10 cellular contexts compared by ENCODE assay signal in the genomic region with DNA sequence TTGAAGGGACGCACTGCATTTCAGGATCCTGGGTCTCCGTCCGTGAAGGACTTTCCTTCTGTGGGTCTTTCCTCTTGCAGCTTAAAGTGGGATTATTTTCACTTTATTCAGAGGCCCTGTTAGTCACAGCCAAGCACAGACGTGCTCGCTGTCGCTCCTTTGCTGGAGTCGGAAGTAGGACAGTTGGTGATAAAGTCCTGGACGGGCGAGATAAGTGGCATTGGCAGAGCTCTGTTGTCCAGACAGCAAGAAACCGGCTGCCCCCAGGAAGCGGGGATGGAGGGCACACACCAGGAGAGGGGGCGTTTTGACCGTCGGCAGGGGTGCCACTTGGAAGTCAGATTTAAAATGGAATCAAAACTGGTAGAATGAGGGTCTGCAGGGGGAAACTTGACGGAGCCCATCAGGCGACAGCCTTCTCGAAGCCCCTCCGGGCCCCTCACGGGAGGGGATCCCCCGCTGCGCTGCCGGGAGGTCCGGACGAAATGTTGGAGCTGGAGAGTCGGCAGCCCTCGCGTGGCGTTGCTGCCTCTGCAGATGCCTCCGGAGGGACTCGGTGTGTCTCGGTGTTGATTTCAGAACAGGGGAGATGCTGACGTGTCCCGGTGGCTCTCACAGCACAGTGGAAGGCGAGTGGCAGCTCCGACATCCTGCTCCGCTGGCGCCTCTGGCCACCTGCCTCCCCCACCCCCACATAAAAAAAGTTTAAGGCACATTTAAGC.
DNase-seq lines count a peak whose midpoint lies in the region; ATAC-seq, FAIRE-seq and TF ChIP-seq lines count a peak whose summit lies in the region.
"Had no signal": no experiment of that assay in that cellular context is flagged by ENCODE, and none has a peak within 500 bp of the region (broad histone marks: within the 10 kb centered on the region; RNA-seq: fewer than 3 reads in every experiment).

No MANE protein-coding gene starts in this region.

- WGBS in smooth muscle cell (ENCODE audit: low lambda C conversion rate) = 36% methylated on average over 37 of the region's 37 CpGs

- H3K36me3 ChIP-seq in smooth muscle cell (ENCODE audit: low read depth) = no peaks in the 10 kb centered on the region

- peaks cover 7% of the 10 kb centered on the region for H3K36me3 Mint-ChIP-seq in activated CD4-positive, alpha-beta memory T cell treated with anti-CD3 and anti-CD28 coated beads for 36 hours

- POLR2A ChIA-PET in activated CD4-positive, alpha-beta memory T cell treated with anti-CD3 and anti-CD28 coated beads for 36 hours (lab: Charles Lee) = interaction anchor here (1.1 kb wide), 1 partner anchor 126 kb away, joined by 5 read pairs; no protein-coding TSS in a partner anchor

- H3K79me2 ChIP-seq in smooth muscle cell (ENCODE audit: low read depth) = no peaks in the 10 kb centered on the region

- peak; percentile 31 for FAIRE-seq in GM18507 (lab: Jason Lieb, UNC)
- FAIRE-seq: colon had no signal

- H3K9ac ChIP-seq in smooth muscle cell (ENCODE audit: low read depth) = peak overlapping the region; percentile 48

- H3K4me1 ChIP-seq in smooth muscle cell (ENCODE audit: low read depth) = no peaks in the 10 kb centered on the region

- H3K27ac Mint-ChIP-seq in activated CD4-positive, alpha-beta memory T cell treated with anti-CD3 and anti-CD28 coated beads for 36 hours = peak overlapping the region; percentile 99

- peaks cover 5% of the 10 kb centered on the region for H3F3A ChIP-seq in smooth muscle cell (ENCODE audit: low read depth)

- peak overlapping the region; percentile 61 for H3K27ac ChIP-seq in smooth muscle cell (ENCODE audit: low read depth)

- H4K20me1 ChIP-seq in smooth muscle cell (ENCODE audit: low read depth) = no peaks in the 10 kb centered on the region

- peak overlapping the region; percentile 71 for H3K4me3 Mint-ChIP-seq in activated CD4-positive, alpha-beta memory T cell treated with anti-CD3 and anti-CD28 coated beads for 36 hours

- TF ChIP-seq CTCF in fibroblast of pulmonary artery (IDR thresholded peaks at IDR 0.05; ENCODE audit: low read length, missing control alignments) = no peak
- no peak for TF ChIP-seq CTCF in smooth muscle cell (IDR thresholded peaks at IDR 0.05; ENCODE audit: borderline replicate concordance, insufficient read depth, poor library complexity, severe bottlenecking)

- no peaks in the 10 kb centered on the region for H3K9me3 Mint-ChIP-seq in activated CD4-positive, alpha-beta memory T cell treated with anti-CD3 and anti-CD28 coated beads for 36 hours

- H3K4me2 ChIP-seq in smooth muscle cell = peak overlapping the region; percentile 81

- DNase-seq in GM18507 (ENCODE audit: extremely low spot score, insufficient read length, low read depth) (no peak), fibroblast of pulmonary artery (ENCODE audit: low read depth) (peak; percentile 42), smooth muscle cell (lab: John Stamatoyannopoulos, UW; ENCODE audit: unreplicated experiment) (no peak), NCI-H2227 treated with DMSO at 0.1 percent for 48 hours (lab: John Stamatoyannopoulos, UW) (no peak), NCI-H69 (lab: John Stamatoyannopoulos, UW) (no peak), CD1c-positive myeloid dendritic cell (ENCODE audit: extremely low spot score) (no peak)
- DNase-seq in activated CD4-positive, alpha-beta memory T cell treated with anti-CD3 and anti-CD28 coated beads for 36 hours = peak; percentile 82

- no peaks in the 10 kb centered on the region for H3K27me3 Mint-ChIP-seq in activated CD4-positive, alpha-beta memory T cell treated with anti-CD3 and anti-CD28 coated beads for 36 hours

- peaks cover 88% of the 10 kb centered on the region for H3K4me1 Mint-ChIP-seq in activated CD4-positive, alpha-beta memory T cell treated with anti-CD3 and anti-CD28 coated beads for 36 hours (ENCODE audit: low read depth)

- H3K4me3 ChIP-seq in fibroblast of pulmonary artery (replicated peaks; ENCODE audit: low read depth, low read length) (no peak overlapping the region), smooth muscle cell (peak overlapping the region; percentile 15)

- no peak for ATAC-seq in HG03521 (IDR thresholded peaks at IDR 0.05; ENCODE audit: unreplicated experiment)
- ATAC-seq: Panc1 had no signal

- H3K9me3 ChIP-seq in smooth muscle cell (replicated peaks; ENCODE audit: low read depth) = no peaks in the 10 kb centered on the region

- H2AFZ ChIP-seq in smooth muscle cell (ENCODE audit: low read depth) = no peak overlapping the region

- CTCF ChIA-PET in activated CD4-positive, alpha-beta memory T cell treated with anti-CD3 and anti-CD28 coated beads for 36 hours (lab: Charles Lee) = interaction anchor here (1.0 to 1.1 kb wide), 2 partner anchors 114 to 125 kb away, joined by 3 read pairs; no protein-coding TSS in a partner anchor

- intact Hi-C loops in activated CD4-positive, alpha-beta memory T cell treated with anti-CD3 and anti-CD28 coated beads for 36 hours (cut with micrococcal nuclease) = loop anchor here (10.0 kb wide), 2 partner anchors 125 to 455 kb away; partner anchors contain the start of gene ATP9B

- no peaks in the 10 kb centered on the region for H3K27me3 ChIP-seq in smooth muscle cell (ENCODE audit: low read depth)

Comparison
In these comparisons a context has a peak if more than half of its experiments do, and no peak if none do; other contexts are left out.
1. DNase-seq: peak in activated CD4-positive, alpha-beta memory T cell treated with anti-CD3 and anti-CD28 coated beads for 36 hours (single experiment) and fibroblast of pulmonary artery (single experiment); none in GM18507 (single experiment), smooth muscle cell (single experiment), NCI-H2227 treated with DMSO at 0.1 percent for 48 hours (single experiment), NCI-H69 (single experiment) and CD1c-positive myeloid dendritic cell (single experiment).